Comparison of ENCODE assay signal across 9 cellular contexts in genomic region chr3:122794483-122794778, GRCh38. TPM values are rescaled to one million over a fixed set of nuclear protein-coding genes. Genes with fewer than 3 reads are reported as not detected.
DNase-seq lines count a peak whose midpoint lies in the region; ATAC-seq, FAIRE-seq and TF ChIP-seq lines count a peak whose summit lies in the region.
"Had no signal": no experiment of that assay in that cellular context is flagged by ENCODE, and none has a peak within 500 bp of the region (broad histone marks: within the 10 kb centered on the region; RNA-seq: fewer than 3 reads in every experiment).

No MANE protein-coding gene starts in this region.

- no peaks in the 10 kb centered on the region for H3K27me3 ChIP-seq in gastrocnemius medialis

- POLR2A ChIA-PET in T-cell (lab: Charles Lee) = interaction anchor here in 1 of 2 donors (0.7 to 1.5 kb wide), 2 partner anchors 18 to 408 kb away, joined by 3 to 11 read pairs; partner anchors contain the start of gene SEC22A

- no peak for DNase-seq in GM12892 (ENCODE audit: insufficient read length)
- DNase-seq in fibroblast of villous mesenchyme (ENCODE audit: low read depth) = peak; percentile 78
- no peak for DNase-seq in gastrocnemius medialis
- no peak for DNase-seq in occipital lobe (lab: John Stamatoyannopoulos, UW)
- DNase-seq in H4 (ENCODE audit: low spot score) = no peak
- no peak for DNase-seq in T-cell
- DNase-seq: amniotic stem cell had no signal

- H3K36me3 Mint-ChIP-seq in T-cell = no peaks in the 10 kb centered on the region

- ATAC-seq in gastrocnemius medialis (no peak), HG02840 (IDR thresholded peaks at IDR 0.05; ENCODE audit: low FRiP score, unreplicated experiment) (no peak), T-cell (replicated peaks in 1 of 4) (no peak)

- H3K4me3 ChIP-seq in fibroblast of villous mesenchyme (ENCODE audit: low read depth, low read length) = peak overlapping the region; percentile 82
- H3K4me3 ChIP-seq in gastrocnemius medialis = peak overlapping the region; percentile 74 to 90 (median 78)

- CTCF ChIA-PET in T-cell (lab: Charles Lee) = interaction anchor here in 1 of 2 donors (1.0 to 2.0 kb wide), 3 partner anchors 401 to 410 kb away, joined by 3 to 8 read pairs (median 4); partner anchors contain the start of genes FAM162A and SEC22A

- H3K27ac ChIP-seq in VCaP (peak overlapping the region; percentile 89), gastrocnemius medialis (peak overlapping the region; percentile 95 to 99 (median 96))

- in situ Hi-C loops in gastrocnemius medialis (cut with MboI; ENCODE audit: low sequenced_read_pairs in 4 of 4) = loop anchor here in 1 of 4 donors (25.0 kb wide), 1 partner anchor 407 kb away; the partner anchor contains the start of genes FAM162A and MIX23

- no peaks in the 10 kb centered on the region for H3K9me3 ChIP-seq in gastrocnemius medialis

- TF ChIP-seq POLR2A in GM12892 (IDR thresholded peaks at IDR 0.05; ENCODE audit: low read depth, low read length) = no peak
- TF ChIP-seq POLR2A in gastrocnemius medialis (IDR thresholded peaks at IDR 0.05) = no peak

- H3K27ac Mint-ChIP-seq in T-cell = peak overlapping the region in 1 of 2 donors; percentile 96

- FAIRE-seq in GM12892 (lab: Jason Lieb, UNC) = peak; percentile 9

- intact Hi-C loops in gastrocnemius medialis (cut with DNase I; ENCODE audit: low total_unique reads) = loop anchor here (2.0 to 10.0 kb wide), 3 partner anchors 30 to 1200 kb away; partner anchors contain the start of genes FBXO40 and KPNA1

- peaks cover 57% of the 10 kb centered on the region in 2 donors for H3K4me1 ChIP-seq in gastrocnemius medialis

- no peaks in the 10 kb centered on the region for H3K27me3 Mint-ChIP-seq in T-cell

- TF ChIP-seq CTCF in VCaP (conservative IDR thresholded peaks at IDR 0.05) = no peak
- TF ChIP-seq CTCF in fibroblast of villous mesenchyme (IDR thresholded peaks at IDR 0.05; ENCODE audit: insufficient read depth, low read depth, low read length) = no peak
- no peak for TF ChIP-seq CTCF in gastrocnemius medialis (IDR thresholded peaks at IDR 0.05 in 4 of 5, conservative IDR thresholded peaks at IDR 0.05 in 1 of 5)

- H3K4me1 Mint-ChIP-seq in T-cell = peaks cover 26 to 41% (median 26%) of the 10 kb centered on the region in 3 donors

- H3K36me3 ChIP-seq in gastrocnemius medialis = no peaks in the 10 kb centered on the region

- H3K4me3 Mint-ChIP-seq in T-cell = no peak overlapping the region

- no peaks in the 10 kb centered on the region for H3K9me3 Mint-ChIP-seq in T-cell

RNA-seq across cellular contexts. Expression of gene SLC49A4, which starts 0.4 kb away (rescaled TPM):
- polyA plus RNA-seq in GM12892 (2012; ENCODE audit: missing spikeins) = 0.83 TPM
- total RNA-seq in fibroblast of villous mesenchyme (27.1 and 40.2 TPM in 2 replicates), gastrocnemius medialis (10 to 100 TPM; 29.0 to 81.7 (median 44.8) TPM), occipital lobe (32.1 TPM), T-cell (1 to 10 TPM; 6.6 to 8.3 (median 7.6) TPM)
- 25.1 and 30.6 TPM in 2 replicates for total RNA-seq in H4 (2014; rRNA removed; shearing (Covaris generic))

RNA-seq across cellular contexts. Expression of gene HSPBAP1, which starts 0.8 kb away (rescaled TPM):
- polyA plus RNA-seq in GM12892 (2012; ENCODE audit: missing spikeins) = 9.4 TPM
- 6.0 and 6.4 TPM in 2 replicates for total RNA-seq in fibroblast of villous mesenchyme
- 10 to 100 TPM; 14.5 to 30.7 (median 17.0) TPM for total RNA-seq in gastrocnemius medialis
- 12.9 TPM for total RNA-seq in occipital lobe
- 7.0 and 8.6 TPM in 2 replicates for total RNA-seq in H4 (2014; rRNA removed; shearing (Covaris generic))
- 10 to 100 TPM; 17.7 to 29.5 (median 22.9) TPM for total RNA-seq in T-cell
